8 cellular contexts compared by ENCODE assay signal in the genomic region with DNA sequence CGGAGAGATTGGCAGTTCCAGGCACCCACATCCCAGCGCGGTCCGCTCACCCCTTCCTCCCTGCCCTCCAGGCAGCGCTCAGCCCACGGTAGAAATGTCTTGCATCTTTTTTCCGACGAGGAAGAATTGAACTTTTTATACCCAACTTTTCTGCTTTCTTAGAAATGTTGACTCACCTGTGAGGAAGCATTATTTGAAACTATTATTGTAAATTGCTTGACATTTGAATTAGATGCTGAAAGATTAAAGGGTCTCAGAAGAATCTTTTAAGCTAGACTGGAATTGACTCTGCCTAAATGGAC. TPM values are rescaled to one million over a fixed set of nuclear protein-coding genes. Genes with fewer than 3 reads are reported as not detected.
A peak's percentile ranks its signal among the peaks of the same experiment; 100 is the strongest.
DNase-seq lines count a peak whose midpoint lies in the region; TF ChIP-seq lines count a peak whose summit lies in the region.

No MANE protein-coding gene starts in this region.

- in situ Hi-C loops in ACHN (cut with HindIII; ENCODE audit: low pct_ligation_motif_present, low pct_unique_long_range_greater_than_20kb, low sequenced_read_pairs): no loop called here

- DNase-seq in SJSA1 (ENCODE audit: low read depth in 1 of 2, low spot score in 2 of 2) (no peak), fibroblast of lung (ENCODE audit: low read depth in 2 of 2) (no peak), HuH-7.5 (ENCODE audit: low spot score) (no peak), ACHN (no peak), UCSD-AML1 (lab: John Stamatoyannopoulos, UW; ENCODE audit: unreplicated experiment) (no peak), NCI-H2171 (lab: John Stamatoyannopoulos, UW) (no peak)

- H3K27ac ChIP-seq in SJSA1 (no peak overlapping the region), fibroblast of lung (ENCODE audit: insufficient read depth, low read length) (no peak overlapping the region), rectal smooth muscle tissue (ENCODE audit: low read depth, low read length) (peak overlapping the region; percentile 92)

- TF ChIP-seq CTCF in fibroblast of lung (conservative IDR thresholded peaks at IDR 0.05 in 1 of 2, IDR thresholded peaks at IDR 0.05 in 1 of 2; ENCODE audit: low read depth in 1 of 2, low read length in 2 of 2): no peak

- H2AFZ ChIP-seq in fibroblast of lung (ENCODE audit: low read length): no peak overlapping the region

- H3K27me3 ChIP-seq in SJSA1 (replicated peaks) (no peaks in the 10 kb centered on the region), fibroblast of lung (ENCODE audit: control insufficient read depth, insufficient read depth, low read length) (peaks cover 11% of the 10 kb centered on the region), rectal smooth muscle tissue (ENCODE audit: control insufficient read depth, insufficient read depth, low read length) (no peaks in the 10 kb centered on the region)

- H3K9ac ChIP-seq in fibroblast of lung (ENCODE audit: insufficient read depth, low read length) (no peak overlapping the region), rectal smooth muscle tissue (ENCODE audit: low read length) (peak overlapping the region; percentile 37)

- H3K4me1 ChIP-seq in SJSA1 (replicated peaks) (peaks cover 9% of the 10 kb centered on the region), fibroblast of lung (ENCODE audit: control insufficient read depth, extremely low read depth, insufficient read depth, low read length) (no peaks in the 10 kb centered on the region), rectal smooth muscle tissue (ENCODE audit: control insufficient read depth, insufficient read depth, low read length) (peaks cover 8% of the 10 kb centered on the region)

- H3K36me3 ChIP-seq in SJSA1: no peaks in the 10 kb centered on the region
- no peaks in the 10 kb centered on the region for H3K36me3 ChIP-seq in fibroblast of lung (ENCODE audit: control insufficient read depth, insufficient read depth, low read length)
- no peaks in the 10 kb centered on the region for H3K36me3 ChIP-seq in rectal smooth muscle tissue (ENCODE audit: control insufficient read depth, insufficient read depth, low read length)

- no peaks in the 10 kb centered on the region for H4K20me1 ChIP-seq in fibroblast of lung (ENCODE audit: control insufficient read depth, extremely low read depth, insufficient read depth, low read length)

- H3K4me2 ChIP-seq in fibroblast of lung (ENCODE audit: extremely low read depth, insufficient read depth, low read length): peak overlapping the region; percentile 90

- H3K4me3 ChIP-seq in GM08714 (ENCODE audit: low read length) (peak overlapping the region; percentile 78), SJSA1 (peak overlapping the region; percentile 76), fibroblast of lung (replicated peaks in 1 of 4; ENCODE audit: control extremely low read depth in 1 of 4, insufficient read depth in 1 of 4, low read depth in 3 of 4, low read length in 4 of 4) (peak overlapping the region; percentile 29 to 59 (median 58)), rectal smooth muscle tissue (ENCODE audit: low read length) (peak overlapping the region; percentile 83)

- H3K9me3 ChIP-seq in SJSA1 (replicated peaks): no peaks in the 10 kb centered on the region
- H3K9me3 ChIP-seq in fibroblast of lung (ENCODE audit: control insufficient read depth, insufficient read depth, low read depth, low read length): no peaks in the 10 kb centered on the region

- H3K79me2 ChIP-seq in fibroblast of lung (ENCODE audit: control insufficient read depth, insufficient read depth, low read length): no peaks in the 10 kb centered on the region

RNA-seq across cellular contexts. Expression of a gene that starts 0.9 kb away (rescaled TPM):
- 9.9 and 10.4 TPM in 2 replicates for total RNA-seq in SJSA1 (2014; rRNA removed; shearing (Covaris generic))
- total RNA-seq in fibroblast of lung: 2.0 and 12.6 TPM in 2 replicates
- 0.39 and 2.0 TPM in 2 replicates for polyA plus RNA-seq in fibroblast of lung
- 0.38 and 1.5 TPM in 2 replicates for polyA plus RNA-seq in fibroblast of lung (2012)
- polyA minus RNA-seq in fibroblast of lung (ENCODE audit: low replicate concordance): 0.67 and 2.8 TPM in 2 replicates
